Comparison of ENCODE assay signal across 20 cellular contexts in the genomic region with DNA sequence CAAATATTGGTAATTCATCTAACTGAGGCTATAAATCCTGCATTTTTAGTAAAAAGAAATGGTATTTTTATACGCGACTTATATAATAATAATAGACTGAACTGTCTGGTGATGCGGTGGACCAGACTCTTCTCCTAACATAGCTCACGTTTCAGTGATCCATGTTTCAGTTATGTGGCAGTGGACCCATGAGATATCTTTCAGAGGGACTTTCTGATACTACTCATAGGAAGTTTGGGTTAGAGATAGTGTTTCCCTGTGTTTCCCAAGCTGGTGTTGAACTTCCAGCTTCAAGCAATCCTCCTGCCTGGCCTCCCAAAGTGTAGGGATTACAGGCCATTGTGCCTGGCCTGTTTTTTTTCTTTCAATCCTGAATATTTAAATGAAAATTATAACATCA. TPM values are rescaled to one million over a fixed set of nuclear protein-coding genes. Genes with fewer than 3 reads are reported as not detected.
DNase-seq lines count a peak whose midpoint lies in the region; ATAC-seq, FAIRE-seq and TF ChIP-seq lines count a peak whose summit lies in the region.
"Had no signal": no experiment of that assay in that cellular context is flagged by ENCODE, and none has a peak within 500 bp of the region (broad histone marks: within the 10 kb centered on the region; RNA-seq: fewer than 3 reads in every experiment).

No MANE protein-coding gene starts in this region.

- H3K4me2 ChIP-seq in mammary epithelial cell (ENCODE audit: insufficient read depth, low read depth, low read length) = peak overlapping the region; percentile 67

- H3K4me3 ChIP-seq in mammary epithelial cell (replicated peaks in 1 of 3; ENCODE audit: insufficient read depth in 1 of 3, low read depth in 2 of 3, low read length in 3 of 3) (no peak overlapping the region), breast epithelium (no peak overlapping the region), Panc1 (ENCODE audit: low read depth in 2 of 2, low read length in 2 of 2) (no peak overlapping the region), epithelial cell of esophagus (ENCODE audit: low read length) (no peak overlapping the region), esophagus muscularis mucosa (no peak overlapping the region)
- H3K4me3 ChIP-seq: GM23248 had no signal

- peaks cover 3% of the 10 kb centered on the region for H3K36me3 ChIP-seq in mammary epithelial cell (ENCODE audit: insufficient read depth, low read length)
- no peaks in the 10 kb centered on the region for H3K36me3 ChIP-seq in breast epithelium
- H3K36me3 ChIP-seq in Panc1 (ENCODE audit: control insufficient read depth, insufficient read depth, low read length) = no peaks in the 10 kb centered on the region
- peaks cover 0 to 4% (median 0%) of the 10 kb centered on the region in 4 donors for H3K36me3 ChIP-seq in esophagus muscularis mucosa

- no peak overlapping the region for H3K9ac ChIP-seq in mammary epithelial cell (ENCODE audit: insufficient read depth, low read length)
- H3K9ac ChIP-seq: GM23248 had no signal

- WGBS in mammary epithelial cell (ENCODE audit: low coverage, missing lambda C conversion rate) = 84% methylated on average over 4 of the region's 4 CpGs
- WGBS in esophagus muscularis mucosa = 96% methylated on average over 4 of the region's 4 CpGs

- peaks cover 41% of the 10 kb centered on the region for H3K79me2 ChIP-seq in mammary epithelial cell (ENCODE audit: insufficient read depth, low read length)

- intact Hi-C loops in mammary epithelial cell (cut with micrococcal nuclease) (loop anchor here (10.0 kb wide), 1 partner anchor 184 kb away; no protein-coding TSS in a partner anchor), breast epithelium (cut with DNase I; ENCODE audit: low total_unique reads) (no loop called here), Panc1 (cut with micrococcal nuclease; ENCODE audit: unreplicated experiment) (no loop called here), esophagus muscularis mucosa (cut with DNase I) (no loop called here)

- POLR2A ChIA-PET in Panc1 (lab: Charles Lee) = no interaction called here

- DNase-seq in mammary epithelial cell = peak; percentile 50
- no peak for DNase-seq in breast epithelium (ENCODE audit: low spot score in 2 of 2)
- DNase-seq in Panc1 (ENCODE audit: low read depth, low spot score) = no peak
- peak; percentile 24 for DNase-seq in epithelial cell of esophagus (ENCODE audit: low read depth)
- DNase-seq in type B pancreatic cell (ENCODE audit: extremely low spot score, unreplicated experiment) = no peak
- no peak for DNase-seq in NCI-H446 (lab: John Stamatoyannopoulos, UW)
- no peak for DNase-seq in esophagus muscularis mucosa (ENCODE audit: extremely low spot score)
- DNase-seq in RCC 7860 (ENCODE audit: low spot score) = no peak
- DNase-seq: ACHN; C1 segment of cervical spinal cord; CD4-positive, alpha-beta T cell; DMS153; DND-41; GF-D8; GM23248 had no signal

- BruUV-seq in mammary epithelial cell (replicated peaks; lab: Mats Ljungman, UMichigan) (no TSS peak), Panc1 (replicated peaks; lab: Mats Ljungman, UMichigan) (no TSS peak)

- peak overlapping the region; percentile 98 for H3K27ac Mint-ChIP-seq in type B pancreatic cell
- H3K27ac Mint-ChIP-seq: B cell; CD4-positive, alpha-beta T cell; IgD-negative memory B cell had no signal

- in situ Hi-C loops in mammary epithelial cell (cut with MboI; ENCODE audit: low sequenced_read_pairs in 2 of 2) = loop anchor here in 1 of 2 donors (10.0 kb wide), 1 partner anchor 56 kb away; a partner anchor contains a TSS
- in situ Hi-C loops in Panc1 (cut with HindIII; ENCODE audit: low pct_unique_long_range_greater_than_20kb, low sequenced_read_pairs) = no loop called here

- H3K4me1 Mint-ChIP-seq in type B pancreatic cell (ENCODE audit: unreplicated experiment) = peaks cover 34% of the 10 kb centered on the region
- H3K4me1 Mint-ChIP-seq: B cell, IgD-negative memory B cell had no signal

- no peak overlapping the region for H2AFZ ChIP-seq in mammary epithelial cell (ENCODE audit: low read depth, low read length)
- H2AFZ ChIP-seq: GM23248 had no signal

- CTCF ChIA-PET in mammary epithelial cell (lab: Charles Lee; ENCODE audit: low non-redundant PET) (interaction anchor here (0.6 kb wide), 1 partner anchor 59 kb away, joined by 6 read pairs; a partner anchor contains a TSS), Panc1 (lab: Charles Lee) (no interaction called here)

- H3K36me3 Mint-ChIP-seq in type B pancreatic cell = peaks cover 50% of the 10 kb centered on the region

- no peak overlapping the region for H3K4me3 Mint-ChIP-seq in type B pancreatic cell
- H3K4me3 Mint-ChIP-seq: B cell; CD4-positive, alpha-beta T cell; IgD-negative memory B cell had no signal

- no peaks in the 10 kb centered on the region for H3K27me3 ChIP-seq in mammary epithelial cell (ENCODE audit: insufficient read depth, low read length)
- H3K27me3 ChIP-seq in breast epithelium = no peaks in the 10 kb centered on the region
- H3K27me3 ChIP-seq in Panc1 (ENCODE audit: control insufficient read depth, insufficient read depth, low read length) = no peaks in the 10 kb centered on the region
- no peaks in the 10 kb centered on the region for H3K27me3 ChIP-seq in esophagus muscularis mucosa

- TF ChIP-seq EP300 in esophagus muscularis mucosa (IDR thresholded peaks at IDR 0.05) = no peak

- dilution Hi-C loops in mammary epithelial cell (cut with HindIII; ENCODE audit: low sequenced_read_pairs) = no loop called here

- FAIRE-seq in RCC 7860 (lab: Jason Lieb, UNC) = no peak
- FAIRE-seq: D721Med, H54 had no signal

- H3K4me1 ChIP-seq in mammary epithelial cell (ENCODE audit: insufficient read depth, low read length) = peaks cover 57% of the 10 kb centered on the region
- H3K4me1 ChIP-seq in breast epithelium = peaks cover 0 to 8% of the 10 kb centered on the region in 2 donors
- H3K4me1 ChIP-seq in Panc1 (ENCODE audit: control insufficient read depth, insufficient read depth, low read length) = peaks cover 18% of the 10 kb centered on the region
- H3K4me1 ChIP-seq in esophagus muscularis mucosa = no peaks in the 10 kb centered on the region

- no peaks in the 10 kb centered on the region for H4K20me1 ChIP-seq in mammary epithelial cell (ENCODE audit: insufficient read depth, low read length)

- no peak for ATAC-seq in Panc1

- TF ChIP-seq POLR2A in breast epithelium (IDR thresholded peaks at IDR 0.05) (no peak), esophagus muscularis mucosa (IDR thresholded peaks at IDR 0.05; ENCODE audit: low read depth) (no peak)

- peak overlapping the region; percentile 98 for H3K27ac ChIP-seq in mammary epithelial cell (ENCODE audit: insufficient read depth, low read depth, low read length)
- peak overlapping the region in 1 of 2 donors; percentile 59 for H3K27ac ChIP-seq in breast epithelium
- 0 out of 2 replicates have a peak overlapping the region, but pooled peaks have one; percentile 17 for H3K27ac ChIP-seq in Panc1 (ENCODE audit: low read length)
- H3K27ac ChIP-seq in esophagus muscularis mucosa (replicated peaks in 1 of 4) = no peak overlapping the region
- H3K27ac ChIP-seq: 22Rv1, GM23248 had no signal

- no peaks in the 10 kb centered on the region for H3K27me3 Mint-ChIP-seq in type B pancreatic cell
- H3K27me3 Mint-ChIP-seq: B cell; CD4-positive, alpha-beta T cell; IgD-negative memory B cell had no signal

- TF ChIP-seq CTCF in mammary epithelial cell (conservative IDR thresholded peaks at IDR 0.05 in 1 of 2, IDR thresholded peaks at IDR 0.05 in 1 of 2; ENCODE audit: extremely low read depth in 1 of 2, insufficient read depth in 1 of 2, low read depth in 1 of 2, low read length in 2 of 2) = no peak
- TF ChIP-seq CTCF in breast epithelium (IDR thresholded peaks at IDR 0.05) = no peak
- TF ChIP-seq CTCF in Panc1 (IDR thresholded peaks at IDR 0.05) = no peak
- no peak for TF ChIP-seq CTCF in epithelial cell of esophagus (IDR thresholded peaks at IDR 0.05; ENCODE audit: insufficient read depth, low read depth, low read length, missing control alignments)
- TF ChIP-seq CTCF in type B pancreatic cell (conservative IDR thresholded peaks at IDR 0.05) = no peak
- no peak for TF ChIP-seq CTCF in esophagus muscularis mucosa (IDR thresholded peaks at IDR 0.05)

- H3K9me3 ChIP-seq in mammary epithelial cell (replicated peaks; ENCODE audit: insufficient read depth, low read length) (no peaks in the 10 kb centered on the region), breast epithelium (no peaks in the 10 kb centered on the region), Panc1 (ENCODE audit: control insufficient read depth, insufficient read depth, low read depth, low read length) (no peaks in the 10 kb centered on the region), esophagus muscularis mucosa (no peaks in the 10 kb centered on the region)

- H3K9me3 Mint-ChIP-seq in type B pancreatic cell = no peaks in the 10 kb centered on the region
- H3K9me3 Mint-ChIP-seq: CD4-positive, alpha-beta T cell had no signal

RNA-seq across cellular contexts. Expression of a gene that starts 59.2 kb away (rescaled TPM):
- total RNA-seq in mammary epithelial cell = 10 to 100 TPM; 35.3 to 64.6 TPM
- polyA plus RNA-seq in mammary epithelial cell = 62.2 TPM
- 97.8 TPM for polyA minus RNA-seq in mammary epithelial cell
- 10 to 100 TPM in 2 of 3 donors, 1 to 10 TPM in 1; 5.6 to 47.3 (median 41.6) TPM for total RNA-seq in breast epithelium
- total RNA-seq in Panc1 (2021; ENCODE audit: unreplicated experiment) = 34.4 TPM
- 32.9 TPM for polyA plus RNA-seq in Panc1 (2012; ENCODE audit: insufficient read length)
- total RNA-seq in type B pancreatic cell (ENCODE audit: low replicate concordance) = 83.8 and 163 TPM in 2 replicates
- 10 to 100 TPM in 3 of 4 donors, 1 to 10 TPM in 1; 7.1 to 17.6 (median 12.7) TPM for total RNA-seq in esophagus muscularis mucosa

Comparison
In these comparisons a context has a peak if more than half of its experiments do, and no peak if none do; other contexts are left out.
1. DNase-seq: peak in mammary epithelial cell (single experiment) and epithelial cell of esophagus (single experiment); none in breast epithelium (0 of 2), Panc1 (single experiment), type B pancreatic cell (single experiment), NCI-H446 (0 of 2), esophagus muscularis mucosa (single experiment) and RCC 7860 (single experiment).
2. H3K27ac ChIP-seq: peak in mammary epithelial cell (single experiment) and Panc1 (single experiment); none in esophagus muscularis mucosa (0 of 4).